1 cellular context compared by ENCODE assay signal in genomic region chr10:6487919-6488318, GRCh38.
TF ChIP-seq lines count a peak whose summit lies in the region.

No MANE protein-coding gene starts in this region.

TF ChIP-seq in GM12878, 131 proteins besides CTCF, POLR2A, EP300 and RAD21:
- TF ChIP-seq CBX5 (IDR thresholded peaks at IDR 0.05; ENCODE audit: low read depth) (no peak), ATF7 (IDR thresholded peaks at IDR 0.05; ENCODE audit: low read depth) (0 out of 2 replicates have a peak, but pooled peaks have one; percentile 18)
